7 cellular contexts compared by ENCODE assay signal in genomic region chr17:70646673-70647072, GRCh38.
"Had no signal": no experiment of that assay in that cellular context is flagged by ENCODE, and none has a peak within 500 bp of the region (broad histone marks: within the 10 kb centered on the region; RNA-seq: fewer than 3 reads in every experiment).

No MANE protein-coding gene starts in this region.

- ATAC-seq: GM12878 had no signal

- DNase-seq: GDM1, GF-D8 had no signal

- FAIRE-seq: GM12878, GM12891, GM12892, GM18507, GM19239 had no signal

- H3K4me3 ChIP-seq: GM12878 had no signal
